Comparison of ENCODE assay signal across 20 cellular contexts in genomic region chr10:133211141-133211830, GRCh38. TPM values are rescaled to one million over a fixed set of nuclear protein-coding genes. Genes with fewer than 3 reads are reported as not detected.
DNase-seq lines count a peak whose midpoint lies in the region; ATAC-seq and TF ChIP-seq lines count a peak whose summit lies in the region.
"Had no signal": no experiment of that assay in that cellular context is flagged by ENCODE, and none has a peak within 500 bp of the region (broad histone marks: within the 10 kb centered on the region; RNA-seq: fewer than 3 reads in every experiment).

No MANE protein-coding gene starts in this region.

- TF ChIP-seq CTCF in HEK293 (tag by site-specific recombination; IDR thresholded peaks at IDR 0.05) (no peak), chondrocyte (IDR thresholded peaks at IDR 0.05) (no peak), dorsolateral prefrontal cortex (IDR thresholded peaks at IDR 0.05 in 54 of 56, conservative IDR thresholded peaks at IDR 0.05 in 2 of 56; ENCODE audit: low read depth in 1 of 56, partially characterized antibody in 56 of 56) (no peak)

- H3K4me3 ChIP-seq in HEK293 (ENCODE audit: low read depth, low read length) (no peak overlapping the region), dorsolateral prefrontal cortex (no peak overlapping the region)
- H3K4me3 ChIP-seq: GM23248 had no signal

- POLR2A ChIA-PET in HEK293 (lab: Yijun Ruan, JAX) = no interaction called here

- no peak overlapping the region for H3K27ac ChIP-seq in HEK293 (ENCODE audit: extremely low read depth, low read depth, low read length)
- H3K27ac ChIP-seq in dorsolateral prefrontal cortex = no peak overlapping the region
- H3K27ac ChIP-seq: GM23248, HL-60 had no signal

- no peak for ATAC-seq in Right ventricle myocardium inferior
- ATAC-seq in Right ventricle myocardium superior (ENCODE audit: poor library complexity) = no peak

- H3K27ac Mint-ChIP-seq in chondrocyte (ENCODE audit: unreplicated experiment) = no peak overlapping the region
- H3K27ac Mint-ChIP-seq: CD4-positive, CD25-positive, alpha-beta regulatory T cell; HFFc6 had no signal

- no peak overlapping the region for H3K4me3 Mint-ChIP-seq in chondrocyte (ENCODE audit: unreplicated experiment)
- H3K4me3 Mint-ChIP-seq: CD4-positive, CD25-positive, alpha-beta regulatory T cell; HFFc6 had no signal

- no peaks in the 10 kb centered on the region for H3K4me1 Mint-ChIP-seq in chondrocyte (ENCODE audit: low read depth)
- H3K4me1 Mint-ChIP-seq: CD4-positive, CD25-positive, alpha-beta regulatory T cell had no signal

- H3K36me3 Mint-ChIP-seq in chondrocyte (ENCODE audit: low read depth) = no peaks in the 10 kb centered on the region
- H3K36me3 Mint-ChIP-seq: CD4-positive, CD25-positive, alpha-beta regulatory T cell; CD8-positive, alpha-beta memory T cell had no signal

- DNase-seq in Right ventricle myocardium inferior (ENCODE audit: missing footprints) = peak; percentile 35
- no peak for DNase-seq in Right ventricle myocardium superior
- peak; percentile 84 for DNase-seq in chondrocyte (ENCODE audit: low spot score)
- DNase-seq in dorsolateral prefrontal cortex = no peak
- DNase-seq in GM19240 (ENCODE audit: insufficient read length, low spot score) = no peak
- DNase-seq: ACHN; BE2C; C1 segment of cervical spinal cord; CD4-positive, CD25-positive, alpha-beta regulatory T cell; CD8-positive, alpha-beta memory T cell; COR-L47; DMS 273 treated with DMSO at 0.1 percent for 48 hours; DMS53; GM23248; HCEC 1CT; HFFc6 had no signal

- H3K4me1 ChIP-seq in HEK293 (ENCODE audit: control insufficient read depth, insufficient read depth, low read length) = no peaks in the 10 kb centered on the region; the same call in 1 of the 2 replicates
- H3K4me1 ChIP-seq: BE2C had no signal

- peaks cover 11% of the 10 kb centered on the region for H3K27me3 Mint-ChIP-seq in chondrocyte (ENCODE audit: low read depth)
- H3K27me3 Mint-ChIP-seq: CD4-positive, CD25-positive, alpha-beta regulatory T cell had no signal

- H3K27me3 ChIP-seq in dorsolateral prefrontal cortex = no peaks in the 10 kb centered on the region

- no peaks in the 10 kb centered on the region for H3K36me3 ChIP-seq in HEK293 (ENCODE audit: control insufficient read depth in 2 of 2, insufficient read depth in 1 of 2, low read length in 2 of 2)
- H3K36me3 ChIP-seq: BE2C had no signal

- intact Hi-C loops in Right ventricle myocardium inferior (cut with DNase I) = no loop called here
- intact Hi-C loops in Right ventricle myocardium superior (cut with DNase I) = no loop called here
- intact Hi-C loops in dorsolateral prefrontal cortex (cut with DNase I) = no loop called here

- H3K9me3 ChIP-seq in HEK293 (ENCODE audit: control insufficient read depth, insufficient read depth, low read depth, low read length) = no peaks in the 10 kb centered on the region
- H3K9me3 ChIP-seq: BE2C had no signal

- H3K9me3 Mint-ChIP-seq in chondrocyte (ENCODE audit: low read depth) = no peaks in the 10 kb centered on the region
- H3K9me3 Mint-ChIP-seq: CD4-positive, CD25-positive, alpha-beta regulatory T cell; CD8-positive, alpha-beta memory T cell had no signal

- CTCF ChIA-PET in HEK293 (lab: Yijun Ruan, JAX) = no interaction called here

TF ChIP-seq in HEK293, 187 proteins besides CTCF, POLR2A, EP300 and RAD21:
- no peak for TF ChIP-seq YY1 (tag by site-specific recombination; IDR thresholded peaks at IDR 0.05)
- no peak for TF ChIP-seq ZNF335 (tag by site-specific recombination; conservative IDR thresholded peaks at IDR 0.05)
- TF ChIP-seq REST (tag by site-specific recombination; IDR thresholded peaks at IDR 0.05) = no peak
- no peak for TF ChIP-seq ZNF148 (tag by site-specific recombination; IDR thresholded peaks at IDR 0.05; ENCODE audit: borderline replicate concordance)
- 0 out of 2 replicates have a peak, but pooled peaks have one; percentile 11 for TF ChIP-seq ZNF600 (tag by site-specific recombination; IDR thresholded peaks at IDR 0.05)
TF ChIP-seq in HEK293: peak in this region for 1.

RNA-seq across cellular contexts. Expression of gene UTF1, which starts 18.7 kb away (rescaled TPM):
- total RNA-seq in Right ventricle myocardium inferior (not detected), Right ventricle myocardium superior (not detected), chondrocyte (not detected in 3 replicates), dorsolateral prefrontal cortex (1 to 10 TPM in 2 of 120 experiments, under 1 TPM in 6, not detected in 112; 0.38 to 1.8 (median 0.49) TPM)
- total RNA-seq: A172; CD4-positive, CD25-positive, alpha-beta regulatory T cell; CD8-positive, alpha-beta memory T cell; GM23248; HFFc6; HT1080 had no signal

RNA-seq across cellular contexts. Expression of gene VENTX, which starts 26.4 kb away (rescaled TPM):
- 0.54 TPM for total RNA-seq in Right ventricle myocardium inferior
- total RNA-seq in Right ventricle myocardium superior = 0.43 TPM
- not detected in 3 replicates for total RNA-seq in chondrocyte
- total RNA-seq in dorsolateral prefrontal cortex = 1 to 10 TPM in 33 of 120 experiments, under 1 TPM in 76, not detected in 11; 0.16 to 3.2 (median 0.81) TPM
- total RNA-seq: A172; CD4-positive, CD25-positive, alpha-beta regulatory T cell; CD8-positive, alpha-beta memory T cell; GM23248; HFFc6 had no signal

RNA-seq across cellular contexts. Expression of gene KNDC1, which starts 51.3 kb away (rescaled TPM):
- total RNA-seq in Right ventricle myocardium inferior (not detected), Right ventricle myocardium superior (not detected), chondrocyte (0.24 to 0.72 TPM (median 0.55 TPM) in 3 replicates), dorsolateral prefrontal cortex (100 to 1,000 TPM in 74 of 120 experiments, 10 to 100 TPM in 46; 44.0 to 154 (median 107) TPM)
- total RNA-seq: CD8-positive, alpha-beta memory T cell; HT1080 had no signal

Comparison
In these comparisons a context has a peak if more than half of its experiments do, and no peak if none do; other contexts are left out.
1. DNase-seq: peak in Right ventricle myocardium inferior (single experiment) and chondrocyte (single experiment); none in Right ventricle myocardium superior (single experiment), dorsolateral prefrontal cortex (0 of 10) and GM19240 (single experiment).
2. RNA of gene KNDC1, which starts 51.3 kb away (total RNA-seq): 44.0 to 154 TPM in dorsolateral prefrontal cortex; 0.24 to 0.72 TPM in chondrocyte, not detected in Right ventricle myocardium inferior (single experiment) and not detected in Right ventricle myocardium superior (single experiment); every median in the first group is over 10 times any median in the second.